In the genomic region with DNA sequence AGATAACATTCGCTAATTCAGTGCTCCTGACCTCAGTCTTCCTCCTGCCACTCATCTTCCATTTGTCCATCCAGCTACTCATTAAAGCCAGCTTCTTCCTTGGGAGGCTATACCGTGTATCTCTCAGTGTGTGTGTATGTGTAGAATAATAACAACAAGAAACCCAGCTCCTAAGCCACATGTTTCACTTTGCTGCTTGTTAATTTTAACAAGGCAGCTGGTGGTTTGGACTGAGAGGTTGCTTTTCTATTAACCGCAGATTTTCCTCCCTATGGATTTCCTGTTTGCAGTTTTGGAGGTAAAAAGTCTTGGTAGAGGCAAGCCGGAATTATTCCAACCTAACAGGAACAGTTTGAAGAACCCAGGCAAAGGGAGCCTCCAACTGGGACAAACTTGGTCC, we compare ENCODE assay signal across 32 cellular contexts.
"Had no signal": no experiment of that assay in that cellular context is flagged by ENCODE, and none has a peak within 500 bp of the region (broad histone marks: within the 10 kb centered on the region; RNA-seq: fewer than 3 reads in every experiment).

No MANE protein-coding gene starts in this region.

- H3K4me2 ChIP-seq: KMS-11, PC-9 had no signal

- H3K4me3 ChIP-seq: PC-9 had no signal

- H3K9ac ChIP-seq: KMS-11 had no signal

- DNase-seq: activated B cell treated with CpG ODN at 0.5 μM for 24 hours; activated CD4-positive, alpha-beta memory T cell treated with anti-CD3 and anti-CD28 coated beads for 36 hours; activated CD4-positive, alpha-beta T cell treated with anti-CD3 and anti-CD28 coated beads for 4 hours; activated CD4-positive, alpha-beta T cell treated with anti-CD3 and anti-CD28 coated beads, Interleukin-2, amount 50 U/mL, for 1 hour; activated CD4-positive, CD25-positive, alpha-beta regulatory T cell treated with anti-CD3 and anti-CD28 coated beads, Interleukin-2, amount 50 U/mL, for 72 hours; activated CD8-positive, alpha-beta memory T cell treated with anti-CD3 and anti-CD28 coated beads, Interleukin-2, amount 50 U/mL, for 4 hours; activated effector memory CD4-positive, alpha-beta T cell treated with Interleukin-2 at 50 U/mL for 16 hours; activated naive CD4-positive, alpha-beta T cell treated with anti-CD3 and anti-CD28 coated beads, Interleukin-2, amount 10 ng/mL, durations not matched to agents 7 days and 5 days; activated naive CD8-positive, alpha-beta T cell treated with anti-CD3 and anti-CD28 coated beads, Interleukin-2, amount 50 U/mL, for 24 hours; activated T-cell treated with anti-CD3 and anti-CD28 coated beads for 4 hours; activated T-cell treated with anti-CD3 and anti-CD28 coated beads, Interleukin-2, amount 50 U/mL, for 4 hours; anterior cingulate cortex; brain microvascular endothelial cell; central memory CD4-positive, alpha-beta T cell; NCI-H1105; NCI-H1436; NCI-H1694; NCI-H1930; NCI-H510A; NCI-H526; NCI-H748 treated with DMSO at 0.1 percent for 48 hours; PC-9; SIG-M5; SW 1271; T-helper 1 cell; T-helper 2 cell; T-helper 9 cell had no signal

- FAIRE-seq: RCC 7860 had no signal

- H2AFZ ChIP-seq: PC-9 had no signal

- H3K9me3 Mint-ChIP-seq: activated B cell treated with CpG ODN at 0.5 μM for 24 hours; activated CD4-positive, alpha-beta memory T cell treated with anti-CD3 and anti-CD28 coated beads for 36 hours; activated naive CD4-positive, alpha-beta T cell treated with anti-CD3 and anti-CD28 coated beads, Interleukin-2, amount 10 ng/mL, durations not matched to agents 7 days and 5 days; activated naive CD8-positive, alpha-beta T cell treated with anti-CD3 and anti-CD28 coated beads, Interleukin-2, amount 50 U/mL, for 24 hours; activated T-cell treated with anti-CD3 and anti-CD28 coated beads, Interleukin-2, amount 50 U/mL, for 4 hours; activated T-helper 1 cell treated with anti-CD3 and anti-CD28 coated beads, Interleukin-12 subunit alpha, Interleukin-12 subunit beta, Interleukin-2, Interleukin-4 antibody, amounts not matched to agents 30 ng/mL and 10 ng/mL and 1 ng/mL, durations not matched to agents 14 hours and 24 hours and 36 hours had no signal

- H3K4me1 Mint-ChIP-seq: activated B cell treated with CpG ODN at 0.5 μM for 24 hours; activated naive CD4-positive, alpha-beta T cell treated with anti-CD3 and anti-CD28 coated beads, Interleukin-2, amount 10 ng/mL, durations not matched to agents 7 days and 5 days; activated naive CD8-positive, alpha-beta T cell treated with anti-CD3 and anti-CD28 coated beads, Interleukin-2, amount 50 U/mL, for 24 hours had no signal

- H3K27me3 Mint-ChIP-seq: activated B cell treated with CpG ODN at 0.5 μM for 24 hours; activated naive CD8-positive, alpha-beta T cell; activated naive CD8-positive, alpha-beta T cell treated with anti-CD3 and anti-CD28 coated beads, Interleukin-2, amount 50 U/mL, for 24 hours had no signal

- H3K27me3 ChIP-seq: brain microvascular endothelial cell had no signal

- H3K36me3 Mint-ChIP-seq: activated CD4-positive, alpha-beta memory T cell treated with anti-CD3 and anti-CD28 coated beads for 36 hours; activated naive CD4-positive, alpha-beta T cell treated with anti-CD3 and anti-CD28 coated beads, Interleukin-2, amount 10 ng/mL, durations not matched to agents 7 days and 5 days; activated naive CD8-positive, alpha-beta T cell had no signal

- H3K27ac ChIP-seq: KMS-11, PC-9, VCaP had no signal

- H3K36me3 ChIP-seq: brain microvascular endothelial cell had no signal

- H3K4me3 Mint-ChIP-seq: activated B cell treated with CpG ODN at 0.5 μM for 24 hours; activated CD4-positive, alpha-beta memory T cell treated with anti-CD3 and anti-CD28 coated beads for 36 hours; activated naive CD4-positive, alpha-beta T cell treated with anti-CD3 and anti-CD28 coated beads, Interleukin-2, amount 10 ng/mL, durations not matched to agents 7 days and 5 days; activated naive CD8-positive, alpha-beta T cell; activated naive CD8-positive, alpha-beta T cell treated with anti-CD3 and anti-CD28 coated beads, Interleukin-2, amount 50 U/mL, for 24 hours; activated T-cell treated with anti-CD3 and anti-CD28 coated beads, Interleukin-2, amount 50 U/mL, for 4 hours; activated T-helper 1 cell treated with anti-CD3 and anti-CD28 coated beads, Interleukin-12 subunit alpha, Interleukin-12 subunit beta, Interleukin-2, Interleukin-4 antibody, amounts not matched to agents 30 ng/mL and 10 ng/mL and 1 ng/mL, durations not matched to agents 14 hours and 24 hours and 36 hours had no signal

- H3K27ac Mint-ChIP-seq: activated B cell treated with CpG ODN at 0.5 μM for 24 hours; activated CD4-positive, alpha-beta memory T cell treated with anti-CD3 and anti-CD28 coated beads for 36 hours; activated naive CD4-positive, alpha-beta T cell treated with anti-CD3 and anti-CD28 coated beads, Interleukin-2, amount 10 ng/mL, durations not matched to agents 7 days and 5 days; activated naive CD8-positive, alpha-beta T cell; activated naive CD8-positive, alpha-beta T cell treated with anti-CD3 and anti-CD28 coated beads, Interleukin-2, amount 50 U/mL, for 24 hours; activated T-helper 1 cell treated with anti-CD3 and anti-CD28 coated beads, Interleukin-12 subunit alpha, Interleukin-12 subunit beta, Interleukin-2, Interleukin-4 antibody, amounts not matched to agents 30 ng/mL and 10 ng/mL and 1 ng/mL, durations not matched to agents 14 hours and 24 hours and 36 hours had no signal
